15 cellular contexts compared by ENCODE assay signal in genomic region chr10:6218692-6219493, GRCh38. TPM values are rescaled to one million over a fixed set of nuclear protein-coding genes. Genes with fewer than 3 reads are reported as not detected.
A peak's percentile ranks its signal among the peaks of the same experiment; 100 is the strongest.
DNase-seq lines count a peak whose midpoint lies in the region; ATAC-seq and TF ChIP-seq lines count a peak whose summit lies in the region.
"Had no signal": no experiment of that assay in that cellular context is flagged by ENCODE, and none has a peak within 500 bp of the region (broad histone marks: within the 10 kb centered on the region; RNA-seq: fewer than 3 reads in every experiment).

No MANE protein-coding gene starts in this region.

- H3K27ac ChIP-seq in CD4-positive, alpha-beta memory T cell (ENCODE audit: low read depth, low read length): no peak overlapping the region
- H3K27ac ChIP-seq: transverse colon had no signal

- peaks cover 40 to 82% of the 10 kb centered on the region in 2 donors for H3K36me3 Mint-ChIP-seq in CD4-positive, alpha-beta memory T cell
- peaks cover 42% of the 10 kb centered on the region for H3K36me3 Mint-ChIP-seq in osteocyte (ENCODE audit: unreplicated experiment)

- H3K27me3 Mint-ChIP-seq in CD4-positive, alpha-beta memory T cell: no peaks in the 10 kb centered on the region
- H3K27me3 Mint-ChIP-seq in osteocyte (ENCODE audit: unreplicated experiment): no peaks in the 10 kb centered on the region
- H3K27me3 Mint-ChIP-seq: naive thymus-derived CD4-positive, alpha-beta T cell had no signal

- H3K4me1 Mint-ChIP-seq in CD4-positive, alpha-beta memory T cell: peaks cover 2 to 9% (median 2%) of the 10 kb centered on the region in 4 donors
- H3K4me1 Mint-ChIP-seq in osteocyte (ENCODE audit: unreplicated experiment): peaks cover 15% of the 10 kb centered on the region

- ATAC-seq in GM21529 (IDR thresholded peaks at IDR 0.05; ENCODE audit: unreplicated experiment) (no peak), HG02970 (IDR thresholded peaks at IDR 0.05; ENCODE audit: low FRiP score, unreplicated experiment) (no peak)
- ATAC-seq: naive thymus-derived CD4-positive, alpha-beta T cell had no signal

- H3K9me3 Mint-ChIP-seq in CD4-positive, alpha-beta memory T cell: no peaks in the 10 kb centered on the region
- H3K9me3 Mint-ChIP-seq in osteocyte (ENCODE audit: unreplicated experiment): no peaks in the 10 kb centered on the region

- H3K9me3 ChIP-seq in CD4-positive, alpha-beta memory T cell (ENCODE audit: control insufficient read depth in 1 of 2, low read length in 2 of 2): no peaks in the 10 kb centered on the region
- H3K9me3 ChIP-seq: transverse colon had no signal

- POLR2A ChIA-PET in CD4-positive, alpha-beta memory T cell (lab: Charles Lee; ENCODE audit: partially characterized antibody): no interaction called here

- no peak for TF ChIP-seq CTCF in osteocyte (IDR thresholded peaks at IDR 0.05)

- peak overlapping the region in 4 of 7 donors; percentile 29 to 57 (median 50) for H3K27ac Mint-ChIP-seq in CD4-positive, alpha-beta memory T cell
- peak overlapping the region; percentile 66 for H3K27ac Mint-ChIP-seq in osteocyte (ENCODE audit: unreplicated experiment)

- intact Hi-C loops in CD4-positive, alpha-beta memory T cell (cut with micrococcal nuclease): no loop called here

- H3K27me3 ChIP-seq in CD4-positive, alpha-beta memory T cell (ENCODE audit: insufficient read depth, low read length): no peaks in the 10 kb centered on the region
- H3K27me3 ChIP-seq: transverse colon had no signal

- H3K4me3 Mint-ChIP-seq in CD4-positive, alpha-beta memory T cell: no peak overlapping the region
- H3K4me3 Mint-ChIP-seq in osteocyte (ENCODE audit: unreplicated experiment): no peak overlapping the region
- H3K4me3 Mint-ChIP-seq: naive thymus-derived CD4-positive, alpha-beta T cell had no signal

- no peak overlapping the region for H3K4me3 ChIP-seq in CD4-positive, alpha-beta memory T cell (ENCODE audit: low read length in 2 of 2)
- H3K4me3 ChIP-seq: transverse colon had no signal

- CTCF ChIA-PET in CD4-positive, alpha-beta memory T cell (lab: Charles Lee; ENCODE audit: partially characterized antibody): interaction anchor here (1.0 to 1.2 kb wide), 2 partner anchors 17 to 91 kb away, joined by 3 read pairs; no protein-coding TSS in a partner anchor

- no peak for DNase-seq in CD4-positive, alpha-beta memory T cell
- DNase-seq in NCI-H82 (lab: John Stamatoyannopoulos, UW) (peak; percentile 98), ecto neural progenitor cell (ENCODE audit: low spot score) (peak; percentile 70), osteocyte (ENCODE audit: extremely low spot score, unreplicated experiment) (no peak), NCI-H526 (lab: John Stamatoyannopoulos, UW) (no peak)
- no peak for DNase-seq in NK-92 treated with Interleukin-12 subunit alpha and Interleukin-12 subunit beta, amount 100 ng/mL, for 24 hours (lab: John Stamatoyannopoulos, UW)
- DNase-seq: caudate nucleus; HCEC 1CT; naive thymus-derived CD4-positive, alpha-beta T cell; NCI-H1436 treated with DMSO at 0.1 percent for 48 hours; RPMI8226; stimulated activated CD4-positive, alpha-beta T cell treated with anti-CD3 and anti-CD28 coated beads, Interleukin-2, amount 100 ng/mL, for 48 hours; transverse colon had no signal

- peaks cover 76% of the 10 kb centered on the region for H3K36me3 ChIP-seq in CD4-positive, alpha-beta memory T cell (ENCODE audit: insufficient read depth, low read length)

- no peaks in the 10 kb centered on the region for H3K4me1 ChIP-seq in CD4-positive, alpha-beta memory T cell (ENCODE audit: insufficient read depth, low read length)
- H3K4me1 ChIP-seq: transverse colon had no signal

RNA-seq across cellular contexts. Expression of gene PFKFB3, which starts 16.2 kb away (rescaled TPM):
- total RNA-seq in CD4-positive, alpha-beta memory T cell: 10 to 100 TPM; 55.7 to 67.1 TPM
- 10 to 100 TPM; 11.8 to 16.0 TPM for polyA plus RNA-seq in CD4-positive, alpha-beta memory T cell
- total RNA-seq in osteocyte: 34.2 and 37.9 TPM in 2 replicates

Comparison
In these comparisons a context has a peak if more than half of its experiments do, and no peak if none do; other contexts are left out.
1. DNase-seq: peak in NCI-H82 (single experiment) and ecto neural progenitor cell (single experiment); none in CD4-positive, alpha-beta memory T cell (0 of 5), osteocyte (single experiment), NCI-H526 (0 of 2) and NK-92 treated with Interleukin-12 subunit alpha and Interleukin-12 subunit beta, amount 100 ng/mL, for 24 hours (single experiment).